In the genomic region with DNA sequence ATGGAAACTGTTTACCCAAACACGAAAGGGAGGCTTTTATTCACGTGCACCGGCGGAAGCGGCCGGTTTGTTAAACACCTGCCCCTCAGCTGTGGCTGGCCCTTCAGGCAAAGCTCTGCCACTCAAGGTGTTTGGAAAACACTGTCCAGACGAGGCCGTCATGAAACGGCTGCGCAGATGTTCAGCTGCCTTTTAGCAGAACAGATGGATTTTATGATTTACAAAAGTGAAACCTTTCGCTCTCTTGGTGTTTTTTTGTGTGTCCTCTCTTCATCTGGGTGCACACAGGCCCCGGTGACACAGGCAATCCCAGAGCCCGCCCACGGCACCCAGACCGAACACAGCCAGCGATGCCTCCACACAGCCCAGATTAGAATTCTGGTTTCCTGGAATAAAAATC, we compare ENCODE assay signal across 26 cellular contexts.
DNase-seq lines count a peak whose midpoint lies in the region; ATAC-seq and TF ChIP-seq lines count a peak whose summit lies in the region.
"Had no signal": no experiment of that assay in that cellular context is flagged by ENCODE, and none has a peak within 500 bp of the region (broad histone marks: within the 10 kb centered on the region; RNA-seq: fewer than 3 reads in every experiment).

No MANE protein-coding gene starts in this region.

- no peak for TF ChIP-seq CTCF in right atrium auricular region (IDR thresholded peaks at IDR 0.05)
- no peak for TF ChIP-seq CTCF in osteocyte (IDR thresholded peaks at IDR 0.05)
- no peak for TF ChIP-seq CTCF in CD8-positive, alpha-beta T cell (IDR thresholded peaks at IDR 0.05)

- H3K9me3 ChIP-seq in right atrium auricular region: no peaks in the 10 kb centered on the region
- no peaks in the 10 kb centered on the region for H3K9me3 ChIP-seq in CD8-positive, alpha-beta T cell (ENCODE audit: low read length)
- H3K9me3 ChIP-seq: A549, BE2C, body of pancreas, gastroesophageal sphincter, testis had no signal

- peak overlapping the region; percentile 31 for H3K4me3 Mint-ChIP-seq in osteocyte (ENCODE audit: unreplicated experiment)
- no peak overlapping the region for H3K4me3 Mint-ChIP-seq in CD8-positive, alpha-beta T cell
- H3K4me3 Mint-ChIP-seq: activated naive CD8-positive, alpha-beta T cell treated with anti-CD3 and anti-CD28 coated beads, Interleukin-2, amount 50 U/mL, for 24 hours; effector memory CD8-positive, alpha-beta T cell; natural killer cell; stimulated activated memory B cell treated with anti-CD40 and anti-IgM and Interleukin-4, amounts not matched to agents 10 μg/mL and 1 μg/mL and 100 μg/mL, for 72 hours had no signal

- ATAC-seq in Right ventricle myocardium inferior (peak; percentile 48), HG02870 (IDR thresholded peaks at IDR 0.05; ENCODE audit: unreplicated experiment) (no peak)
- ATAC-seq in CD8-positive, alpha-beta T cell: no peak
- ATAC-seq: A549; activated naive CD8-positive, alpha-beta T cell treated with anti-CD3 and anti-CD28 coated beads, Interleukin-2, amount 50 U/mL, for 24 hours; body of pancreas; effector memory CD8-positive, alpha-beta T cell; gastroesophageal sphincter; natural killer cell; stimulated activated memory B cell treated with anti-CD40 and anti-IgM and Interleukin-4, amounts not matched to agents 10 μg/mL and 1 μg/mL and 100 μg/mL, for 72 hours had no signal

- H3K36me3 Mint-ChIP-seq in osteocyte (ENCODE audit: unreplicated experiment): no peaks in the 10 kb centered on the region
- H3K36me3 Mint-ChIP-seq in CD8-positive, alpha-beta T cell: no peaks in the 10 kb centered on the region

- H3K27ac Mint-ChIP-seq in osteocyte (ENCODE audit: unreplicated experiment): peak overlapping the region; percentile 32
- no peak overlapping the region for H3K27ac Mint-ChIP-seq in CD8-positive, alpha-beta T cell
- H3K27ac Mint-ChIP-seq: activated naive CD8-positive, alpha-beta T cell treated with anti-CD3 and anti-CD28 coated beads, Interleukin-2, amount 50 U/mL, for 24 hours; natural killer cell; stimulated activated memory B cell treated with anti-CD40 and anti-IgM and Interleukin-4, amounts not matched to agents 10 μg/mL and 1 μg/mL and 100 μg/mL, for 72 hours had no signal

- H3K36me3 ChIP-seq in right atrium auricular region: no peaks in the 10 kb centered on the region
- H3K36me3 ChIP-seq in CD8-positive, alpha-beta T cell (ENCODE audit: insufficient read depth, low read length): no peaks in the 10 kb centered on the region
- H3K36me3 ChIP-seq: BE2C, esophagus squamous epithelium, gastroesophageal sphincter had no signal

- POLR2A ChIA-PET in CD8-positive, alpha-beta T cell (lab: Charles Lee): no interaction called here

- H3K27ac ChIP-seq in right atrium auricular region: no peak overlapping the region
- no peak overlapping the region for H3K27ac ChIP-seq in CD8-positive, alpha-beta T cell (ENCODE audit: low read depth, low read length)
- H3K27ac ChIP-seq: A549, body of pancreas, esophagus squamous epithelium, gastroesophageal sphincter, testis, VCaP had no signal

- no peaks in the 10 kb centered on the region for H3K27me3 ChIP-seq in right atrium auricular region
- no peaks in the 10 kb centered on the region for H3K27me3 ChIP-seq in CD8-positive, alpha-beta T cell (ENCODE audit: insufficient read depth, low read length)
- H3K27me3 ChIP-seq: BE2C, body of pancreas, testis had no signal

- H3K27me3 Mint-ChIP-seq in osteocyte (ENCODE audit: unreplicated experiment): peaks cover 13% of the 10 kb centered on the region
- H3K27me3 Mint-ChIP-seq in CD8-positive, alpha-beta T cell (ENCODE audit: low read depth): peaks cover 16% of the 10 kb centered on the region
- H3K27me3 Mint-ChIP-seq: stimulated activated memory B cell treated with anti-CD40 and anti-IgM and Interleukin-4, amounts not matched to agents 10 μg/mL and 1 μg/mL and 100 μg/mL, for 72 hours had no signal

- DNase-seq in Right ventricle myocardium inferior (ENCODE audit: missing footprints) (no peak), right atrium auricular region (ENCODE audit: low spot score) (no peak), NCI-H2107 (lab: John Stamatoyannopoulos, UW) (peak; percentile 43), RPMI8226 (peak; percentile 81), osteocyte (ENCODE audit: extremely low spot score, unreplicated experiment) (no peak)
- DNase-seq in stimulated activated CD4-positive, alpha-beta T cell treated with anti-CD3 and anti-CD28 coated beads, Interleukin-2, amount 100 ng/mL, for 48 hours: no peak
- DNase-seq in CD8-positive, alpha-beta T cell: no peak
- DNase-seq: activated CD4-positive, alpha-beta T cell treated with anti-CD3 and anti-CD28 coated beads, Interleukin-2, amount 50 U/mL, for 1 hour; activated CD8-positive, alpha-beta memory T cell treated with anti-CD3 and anti-CD28 coated beads, Interleukin-2, amount 50 U/mL, for 4 hours; activated effector memory CD4-positive, alpha-beta T cell treated with Interleukin-2 at 50 U/mL for 16 hours; activated naive CD8-positive, alpha-beta T cell treated with anti-CD3 and anti-CD28 coated beads, Interleukin-2, amount 50 U/mL, for 24 hours; BE2C; body of pancreas; effector memory CD8-positive, alpha-beta T cell; esophagus squamous epithelium; GF-D8; KBM-7; natural killer cell; NCI-H2171 treated with DMSO at 0.1 percent for 48 hours; T-helper 1 cell; testis had no signal

- CTCF ChIA-PET in CD8-positive, alpha-beta T cell (lab: Charles Lee): no interaction called here

- intact Hi-C loops in Right ventricle myocardium inferior (cut with DNase I): no loop called here
- intact Hi-C loops in CD8-positive, alpha-beta T cell (cut with DNase I, micrococcal nuclease): no loop called here

- H3K4me3 ChIP-seq in right atrium auricular region: no peak overlapping the region
- no peak overlapping the region for H3K4me3 ChIP-seq in CD8-positive, alpha-beta T cell (ENCODE audit: low read depth, low read length)
- H3K4me3 ChIP-seq: A549, body of pancreas, esophagus squamous epithelium, gastroesophageal sphincter, testis had no signal

- no peaks in the 10 kb centered on the region for H3K4me1 ChIP-seq in right atrium auricular region
- no peaks in the 10 kb centered on the region for H3K4me1 ChIP-seq in CD8-positive, alpha-beta T cell (ENCODE audit: insufficient read depth, low read length)
- H3K4me1 ChIP-seq: A549, BE2C, body of pancreas, esophagus squamous epithelium, gastroesophageal sphincter, testis had no signal

- H3K9me3 Mint-ChIP-seq in osteocyte (ENCODE audit: unreplicated experiment): no peaks in the 10 kb centered on the region
- no peaks in the 10 kb centered on the region for H3K9me3 Mint-ChIP-seq in CD8-positive, alpha-beta T cell
- H3K9me3 Mint-ChIP-seq: activated naive CD8-positive, alpha-beta T cell treated with anti-CD3 and anti-CD28 coated beads, Interleukin-2, amount 50 U/mL, for 24 hours; natural killer cell had no signal

- H3K4me1 Mint-ChIP-seq in osteocyte (ENCODE audit: unreplicated experiment): peaks cover 51% of the 10 kb centered on the region
- no peaks in the 10 kb centered on the region for H3K4me1 Mint-ChIP-seq in CD8-positive, alpha-beta T cell (ENCODE audit: low read depth)
- H3K4me1 Mint-ChIP-seq: activated naive CD8-positive, alpha-beta T cell treated with anti-CD3 and anti-CD28 coated beads, Interleukin-2, amount 50 U/mL, for 24 hours; stimulated activated memory B cell treated with anti-CD40 and anti-IgM and Interleukin-4, amounts not matched to agents 10 μg/mL and 1 μg/mL and 100 μg/mL, for 72 hours had no signal

Comparison
In these comparisons a context has a peak if more than half of its experiments do, and no peak if none do; other contexts are left out.
1. DNase-seq: peak in NCI-H2107 (single experiment) and RPMI8226 (single experiment); none in Right ventricle myocardium inferior (single experiment), right atrium auricular region (single experiment), osteocyte (single experiment), stimulated activated CD4-positive, alpha-beta T cell treated with anti-CD3 and anti-CD28 coated beads, Interleukin-2, amount 100 ng/mL, for 48 hours (0 of 2) and CD8-positive, alpha-beta T cell (0 of 7).